ENCODE assay signal across 12 cellular contexts in the genomic region with DNA sequence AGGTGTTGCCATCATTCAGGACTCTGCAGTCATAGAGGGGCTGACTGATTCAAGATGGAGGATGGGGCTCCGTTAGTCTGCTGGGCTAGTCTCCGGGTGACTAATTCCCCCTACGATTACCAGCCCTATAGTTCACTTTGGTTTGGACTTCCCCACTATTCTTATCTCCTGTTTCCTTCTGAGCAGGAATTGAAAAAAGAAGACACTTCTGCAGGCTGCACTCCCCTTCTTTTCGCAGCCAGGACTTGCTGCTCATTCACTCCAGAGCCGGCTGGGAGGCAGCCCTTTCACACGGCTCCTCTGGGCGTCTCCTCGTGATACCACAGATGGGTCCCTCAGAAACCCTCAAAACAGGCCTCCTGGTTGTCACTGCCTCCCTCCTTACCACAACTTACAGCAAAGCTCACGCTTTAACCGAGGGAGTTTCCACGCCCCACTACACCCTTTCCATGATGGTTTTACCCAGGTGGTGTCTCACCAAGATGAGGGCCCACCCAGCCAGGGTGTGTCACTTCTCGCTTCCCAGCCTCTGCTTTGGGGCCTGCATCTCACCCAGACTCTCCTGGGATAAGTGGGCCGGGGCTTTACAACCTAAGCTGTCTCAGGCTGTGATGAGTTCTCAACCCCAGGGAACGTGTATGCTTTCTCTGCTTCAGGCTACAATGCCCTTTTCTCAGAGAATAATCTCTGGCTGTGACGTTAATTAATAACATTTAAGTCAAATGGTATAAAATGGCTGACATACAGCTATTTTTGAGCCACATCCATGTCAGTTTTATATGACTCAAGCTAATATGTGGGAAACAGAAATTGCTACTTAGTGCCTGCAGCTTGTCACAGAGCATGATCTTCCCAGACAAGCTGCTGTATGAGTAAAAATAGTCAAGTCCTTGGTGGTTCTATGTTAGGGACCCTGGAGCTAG. TPM values are rescaled to one million over a fixed set of nuclear protein-coding genes. Genes with fewer than 3 reads are reported as not detected.
DNase-seq lines count a peak whose midpoint lies in the region; ATAC-seq and TF ChIP-seq lines count a peak whose summit lies in the region.
"Had no signal": no experiment of that assay in that cellular context is flagged by ENCODE, and none has a peak within 500 bp of the region (broad histone marks: within the 10 kb centered on the region; RNA-seq: fewer than 3 reads in every experiment).

No MANE protein-coding gene starts in this region.

- no peaks in the 10 kb centered on the region for H3K4me1 ChIP-seq in GM23338 (ENCODE audit: insufficient read depth)

- DNase-seq in GM23338 (ENCODE audit: low spot score) (no peak), GM03348 (ENCODE audit: low spot score) (no peak), NCI-H226 (no peak), OCI-M2 (lab: John Stamatoyannopoulos, UW; ENCODE audit: unreplicated experiment) (no peak)
- peak; percentile 83 for DNase-seq in activated CD4-positive, alpha-beta memory T cell treated with anti-CD3 and anti-CD28 coated beads, Interleukin-2, amount 10 ng/mL, durations not matched to agents 7 days and 5 days
- peak; percentile 82 for DNase-seq in central memory CD4-positive, alpha-beta T cell
- DNase-seq in stimulated activated CD8-positive, alpha-beta memory T cell treated with anti-CD3 and anti-CD28 coated beads, Interleukin-15, amount 100 ng/mL, for 1 hour (ENCODE audit: low read depth), result peak; percentile 52
- DNase-seq: Karpas-422, right cardiac atrium, SHP77 had no signal

- no peak for TF ChIP-seq CTCF in GM23338 (conservative IDR thresholded peaks at IDR 0.05; ENCODE audit: low read depth in 2 of 2)

- ATAC-seq in GM23338 (no peak), HG02588 (IDR thresholded peaks at IDR 0.05; ENCODE audit: unreplicated experiment) (no peak)
- ATAC-seq: right cardiac atrium had no signal

- no peaks in the 10 kb centered on the region for H3K36me3 Mint-ChIP-seq in GM23338 (ENCODE audit: low read depth)
- peaks cover 18% of the 10 kb centered on the region for H3K36me3 Mint-ChIP-seq in activated CD4-positive, alpha-beta memory T cell treated with anti-CD3 and anti-CD28 coated beads, Interleukin-2, amount 10 ng/mL, durations not matched to agents 7 days and 5 days (ENCODE audit: low read depth)

- peak overlapping the region; percentile 74; the same call in 1 of the 2 replicates for H2AFZ ChIP-seq in GM23338

- peaks cover 9% of the 10 kb centered on the region for H3K27me3 Mint-ChIP-seq in GM23338 (ENCODE audit: insufficient read depth, low read depth, poor library complexity)
- peaks cover 11% of the 10 kb centered on the region for H3K27me3 Mint-ChIP-seq in activated CD4-positive, alpha-beta memory T cell treated with anti-CD3 and anti-CD28 coated beads, Interleukin-2, amount 10 ng/mL, durations not matched to agents 7 days and 5 days

- H3K9me3 Mint-ChIP-seq in GM23338, result no peaks in the 10 kb centered on the region
- H3K9me3 Mint-ChIP-seq in activated CD4-positive, alpha-beta memory T cell treated with anti-CD3 and anti-CD28 coated beads, Interleukin-2, amount 10 ng/mL, durations not matched to agents 7 days and 5 days, result peaks cover 9% of the 10 kb centered on the region

- no peaks in the 10 kb centered on the region for H3K36me3 ChIP-seq in GM23338 (ENCODE audit: insufficient read depth)

- H3F3A ChIP-seq in GM23338 (replicated peaks; ENCODE audit: low read depth), result no peaks in the 10 kb centered on the region

- no peaks in the 10 kb centered on the region for H4K20me1 ChIP-seq in GM23338 (replicated peaks; ENCODE audit: insufficient read depth)

- H3K4me3 Mint-ChIP-seq in GM23338, result no peak overlapping the region
- H3K4me3 Mint-ChIP-seq in activated CD4-positive, alpha-beta memory T cell treated with anti-CD3 and anti-CD28 coated beads, Interleukin-2, amount 10 ng/mL, durations not matched to agents 7 days and 5 days, result peak overlapping the region; percentile 38

- peaks cover 8% of the 10 kb centered on the region; the same call in 1 of the 2 replicates for H3K9me2 ChIP-seq in GM23338 (ENCODE audit: insufficient read depth)

- H3K4me3 ChIP-seq in GM23338, result no peak overlapping the region

- no peaks in the 10 kb centered on the region for H3K79me2 ChIP-seq in GM23338 (replicated peaks; ENCODE audit: insufficient read depth)

- no peak overlapping the region for H3K4me2 ChIP-seq in GM23338

- H3K4me1 Mint-ChIP-seq in GM23338, result peaks cover 4% of the 10 kb centered on the region; the same call in 2 of the 3 replicates
- H3K4me1 Mint-ChIP-seq in activated CD4-positive, alpha-beta memory T cell treated with anti-CD3 and anti-CD28 coated beads, Interleukin-2, amount 10 ng/mL, durations not matched to agents 7 days and 5 days, result peaks cover 47% of the 10 kb centered on the region

- CTCF ChIA-PET in activated CD4-positive, alpha-beta memory T cell treated with anti-CD3 and anti-CD28 coated beads, Interleukin-2, amount 10 ng/mL, durations not matched to agents 7 days and 5 days (lab: Charles Lee), result interaction anchor here (1.2 to 16.9 kb wide), 6 partner anchors 11 to 110 kb away, joined by 3 to 230 read pairs (median 6); no protein-coding TSS in a partner anchor

- POLR2A ChIA-PET in activated CD4-positive, alpha-beta memory T cell treated with anti-CD3 and anti-CD28 coated beads, Interleukin-2, amount 10 ng/mL, durations not matched to agents 7 days and 5 days (lab: Charles Lee), result interaction anchor here (1.1 to 3.8 kb wide), 7 partner anchors 11 to 160 kb away, joined by 4 to 27 read pairs (median 5); partner anchors contain the start of gene CX3CR1

- no peak overlapping the region for H3K27ac Mint-ChIP-seq in GM23338
- peak overlapping the region; percentile 95 for H3K27ac Mint-ChIP-seq in activated CD4-positive, alpha-beta memory T cell treated with anti-CD3 and anti-CD28 coated beads, Interleukin-2, amount 10 ng/mL, durations not matched to agents 7 days and 5 days

- H3K27me3 ChIP-seq in GM23338 (ENCODE audit: insufficient read depth), result no peaks in the 10 kb centered on the region

- H3K27ac ChIP-seq in GM23338 (ENCODE audit: low read depth), result no peak overlapping the region

TF ChIP-seq in GM23338, 12 proteins besides CTCF, POLR2A, EP300 and RAD21 (continues in another document):
- TF ChIP-seq ZNF331 (CRISPR knock-in tag; IDR thresholded peaks at IDR 0.05; ENCODE audit: low read depth) (no peak), STAT1 (IDR thresholded peaks at IDR 0.05; ENCODE audit: unreplicated experiment) (no peak), EZH2 (IDR thresholded peaks at IDR 0.05; ENCODE audit: low read depth, unreplicated experiment) (no peak), CREB1 (CRISPR knock-in tag; IDR thresholded peaks at IDR 0.05; ENCODE audit: low read depth) (no peak), JUNB (IDR thresholded peaks at IDR 0.05; ENCODE audit: unreplicated experiment) (no peak), ZNF114 (CRISPR knock-in tag; IDR thresholded peaks at IDR 0.05) (no peak)
- TF ChIP-seq, protein P1, sequence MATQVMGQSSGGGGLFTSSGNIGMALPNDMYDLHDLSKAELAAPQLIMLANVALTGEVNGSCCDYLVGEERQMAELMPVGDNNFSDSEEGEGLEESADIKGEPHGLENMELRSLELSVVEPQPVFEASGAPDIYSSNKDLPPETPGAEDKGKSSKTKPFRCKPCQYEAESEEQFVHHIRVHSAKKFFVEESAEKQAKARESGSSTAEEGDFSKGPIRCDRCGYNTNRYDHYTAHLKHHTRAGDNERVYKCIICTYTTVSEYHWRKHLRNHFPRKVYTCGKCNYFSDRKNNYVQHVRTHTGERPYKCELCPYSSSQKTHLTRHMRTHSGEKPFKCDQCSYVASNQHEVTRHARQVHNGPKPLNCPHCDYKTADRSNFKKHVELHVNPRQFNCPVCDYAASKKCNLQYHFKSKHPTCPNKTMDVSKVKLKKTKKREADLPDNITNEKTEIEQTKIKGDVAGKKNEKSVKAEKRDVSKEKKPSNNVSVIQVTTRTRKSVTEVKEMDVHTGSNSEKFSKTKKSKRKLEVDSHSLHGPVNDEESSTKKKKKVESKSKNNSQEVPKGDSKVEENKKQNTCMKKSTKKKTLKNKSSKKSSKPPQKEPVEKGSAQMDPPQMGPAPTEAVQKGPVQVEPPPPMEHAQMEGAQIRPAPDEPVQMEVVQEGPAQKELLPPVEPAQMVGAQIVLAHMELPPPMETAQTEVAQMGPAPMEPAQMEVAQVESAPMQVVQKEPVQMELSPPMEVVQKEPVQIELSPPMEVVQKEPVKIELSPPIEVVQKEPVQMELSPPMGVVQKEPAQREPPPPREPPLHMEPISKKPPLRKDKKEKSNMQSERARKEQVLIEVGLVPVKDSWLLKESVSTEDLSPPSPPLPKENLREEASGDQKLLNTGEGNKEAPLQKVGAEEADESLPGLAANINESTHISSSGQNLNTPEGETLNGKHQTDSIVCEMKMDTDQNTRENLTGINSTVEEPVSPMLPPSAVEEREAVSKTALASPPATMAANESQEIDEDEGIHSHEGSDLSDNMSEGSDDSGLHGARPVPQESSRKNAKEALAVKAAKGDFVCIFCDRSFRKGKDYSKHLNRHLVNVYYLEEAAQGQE (IDR thresholded peaks at IDR 0.05; ENCODE audit: unreplicated experiment), result no peak

RNA-seq across cellular contexts. Expression of gene CX3CR1, which starts 11.9 kb away (rescaled TPM):
- 0.24 TPM in 1 of 2 replicates, not detected in the other for total RNA-seq in GM23338 (2014; rRNA removed; shearing (Covaris generic))
- 0.42 TPM in 1 of 2 replicates, not detected in the other for polyA plus RNA-seq in GM23338 (2016; fragmentation: Nextera tagmentation; extraction: Ambion mirVana)
- total RNA-seq in activated CD4-positive, alpha-beta memory T cell treated with anti-CD3 and anti-CD28 coated beads, Interleukin-2, amount 10 ng/mL, durations not matched to agents 7 days and 5 days, result 1 to 10 TPM; 5.5 to 6.2 TPM
- total RNA-seq: dermis microvascular lymphatic vessel endothelial cell had no signal

Comparison
In these comparisons a context has a peak if more than half of its experiments do, and no peak if none do; other contexts are left out.
1. DNase-seq: peak in activated CD4-positive, alpha-beta memory T cell treated with anti-CD3 and anti-CD28 coated beads, Interleukin-2, amount 10 ng/mL, durations not matched to agents 7 days and 5 days (single experiment), central memory CD4-positive, alpha-beta T cell (single experiment) and stimulated activated CD8-positive, alpha-beta memory T cell treated with anti-CD3 and anti-CD28 coated beads, Interleukin-15, amount 100 ng/mL, for 1 hour (single experiment); none in GM23338 (single experiment), GM03348 (single experiment), NCI-H226 (single experiment) and OCI-M2 (single experiment).